In genomic region chr2:231298091-231298490, GRCh38 we compare ENCODE assay signal across 14 cellular contexts.
DNase-seq lines count a peak whose midpoint lies in the region; ATAC-seq and TF ChIP-seq lines count a peak whose summit lies in the region.
"Had no signal": no experiment of that assay in that cellular context is flagged by ENCODE, and none has a peak within 500 bp of the region (broad histone marks: within the 10 kb centered on the region; RNA-seq: fewer than 3 reads in every experiment).

No MANE protein-coding gene starts in this region.

- H3K27ac ChIP-seq in GM23338 (ENCODE audit: low read depth), result peak overlapping the region; percentile 64; the same call in 1 of the 2 replicates
- H3K27ac ChIP-seq: A549; BLaER1 treated with 17β-estradiol and CSF1 and Interleukin-3, amounts not matched to agents 10 nM and 100 nM had no signal

- H3K27ac Mint-ChIP-seq in GM23338 (peak overlapping the region; percentile 55; the same call in 1 of the 2 replicates), WTC11 (peak overlapping the region; percentile 64; the same call in 1 of the 2 replicates), mesothelial cell of epicardium (peak overlapping the region; percentile 30)
- H3K27ac Mint-ChIP-seq: H9 had no signal

- H3K4me1 Mint-ChIP-seq in GM23338 (peaks cover 21% of the 10 kb centered on the region), WTC11 (peaks cover 28% of the 10 kb centered on the region), mesothelial cell of epicardium (no peaks in the 10 kb centered on the region)

- H3K27me3 Mint-ChIP-seq in GM23338 (ENCODE audit: insufficient read depth, low read depth, poor library complexity) (peaks cover 2% of the 10 kb centered on the region), WTC11 (ENCODE audit: low read depth) (no peaks in the 10 kb centered on the region), mesothelial cell of epicardium (ENCODE audit: low read depth) (no peaks in the 10 kb centered on the region)

- H3F3A ChIP-seq in GM23338 (replicated peaks; ENCODE audit: low read depth), result 0 out of 2 replicates have a peak, but pooled peaks cover 14% of the 10 kb centered on the region

- TF ChIP-seq CTCF in GM23338 (conservative IDR thresholded peaks at IDR 0.05; ENCODE audit: low read depth in 2 of 2) (no peak), WTC11 (IDR thresholded peaks at IDR 0.05) (no peak), mesothelial cell of epicardium (IDR thresholded peaks at IDR 0.05; ENCODE audit: unreplicated experiment) (no peak)

- no peak overlapping the region for H3K4me2 ChIP-seq in GM23338
- H3K4me2 ChIP-seq: A549 had no signal

- ATAC-seq in GM23338 (no peak), WTC11 (no peak), HG02798 (IDR thresholded peaks at IDR 0.05; ENCODE audit: poor library complexity, unreplicated experiment) (no peak), GM18873 (IDR thresholded peaks at IDR 0.05; ENCODE audit: low FRiP score, unreplicated experiment) (no peak)
- ATAC-seq: A549, K562 had no signal

- no peaks in the 10 kb centered on the region for H3K27me3 ChIP-seq in GM23338 (ENCODE audit: insufficient read depth)
- H3K27me3 ChIP-seq: BLaER1 treated with 17β-estradiol and CSF1 and Interleukin-3, amounts not matched to agents 10 nM and 100 nM had no signal

- H3K9me3 Mint-ChIP-seq in GM23338 (no peaks in the 10 kb centered on the region), WTC11 (no peaks in the 10 kb centered on the region), mesothelial cell of epicardium (no peaks in the 10 kb centered on the region)
- H3K9me3 Mint-ChIP-seq: CD4-positive, CD25-positive, alpha-beta regulatory T cell; H9 had no signal

- POLR2A ChIA-PET in WTC11 (lab: Charles Lee), result no interaction called here

- no peaks in the 10 kb centered on the region; the same call in 1 of the 2 replicates for H3K4me1 ChIP-seq in GM23338 (ENCODE audit: insufficient read depth)

- H3K4me3 ChIP-seq in GM23338, result no peak overlapping the region
- H3K4me3 ChIP-seq: A549; BLaER1 treated with 17β-estradiol and CSF1 and Interleukin-3, amounts not matched to agents 10 nM and 100 nM; K562 had no signal

- no peaks in the 10 kb centered on the region for H3K9me2 ChIP-seq in GM23338 (ENCODE audit: insufficient read depth)

- DNase-seq in GM23338 (ENCODE audit: low spot score) (no peak), WTC11 (ENCODE audit: low spot score) (no peak), mesothelial cell of epicardium (ENCODE audit: low spot score in 2 of 2, unreplicated experiment in 2 of 2) (no peak), NCI-H2196 treated with DMSO at 0.1 percent for 48 hours (lab: John Stamatoyannopoulos, UW; ENCODE audit: unreplicated experiment) (no peak)
- DNase-seq in activated CD4-positive, alpha-beta T cell treated with anti-CD3 and anti-CD28 coated beads, Interleukin-2, amount 50 U/mL, for 4 hours, result no peak
- DNase-seq: CD4-positive, CD25-positive, alpha-beta regulatory T cell; DMS53; GOT3; H9 had no signal

- H2AFZ ChIP-seq in GM23338, result no peak overlapping the region

- H4K20me1 ChIP-seq in GM23338 (replicated peaks; ENCODE audit: insufficient read depth), result no peaks in the 10 kb centered on the region
- H4K20me1 ChIP-seq: BLaER1 treated with 17β-estradiol and CSF1 and Interleukin-3, amounts not matched to agents 10 nM and 100 nM had no signal

- H3K36me3 ChIP-seq in GM23338 (ENCODE audit: insufficient read depth), result no peaks in the 10 kb centered on the region
- H3K36me3 ChIP-seq: BLaER1 treated with 17β-estradiol and CSF1 and Interleukin-3, amounts not matched to agents 10 nM and 100 nM had no signal

- H3K79me2 ChIP-seq in GM23338 (replicated peaks; ENCODE audit: insufficient read depth), result no peaks in the 10 kb centered on the region

- CTCF ChIA-PET in WTC11 (lab: Charles Lee), result interaction anchor here (0.9 to 3.3 kb wide), 11 partner anchors 8 to 123 kb away, joined by 3 to 31 read pairs (median 9); no protein-coding TSS in a partner anchor

- H3K36me3 Mint-ChIP-seq in GM23338 (ENCODE audit: low read depth) (peaks cover 7% of the 10 kb centered on the region), WTC11 (0 out of 2 replicates have a peak, but pooled peaks cover 3% of the 10 kb centered on the region), mesothelial cell of epicardium (peaks cover 15% of the 10 kb centered on the region)
- H3K36me3 Mint-ChIP-seq: CD4-positive, CD25-positive, alpha-beta regulatory T cell had no signal

- H3K4me3 Mint-ChIP-seq in GM23338, result no peak overlapping the region
- no peak overlapping the region for H3K4me3 Mint-ChIP-seq in WTC11
- no peak overlapping the region for H3K4me3 Mint-ChIP-seq in mesothelial cell of epicardium
- H3K4me3 Mint-ChIP-seq: CD4-positive, CD25-positive, alpha-beta regulatory T cell; H9 had no signal

TF ChIP-seq in GM23338, 12 proteins besides CTCF, POLR2A, EP300 and RAD21 (continues in another document):
- TF ChIP-seq, protein P1, sequence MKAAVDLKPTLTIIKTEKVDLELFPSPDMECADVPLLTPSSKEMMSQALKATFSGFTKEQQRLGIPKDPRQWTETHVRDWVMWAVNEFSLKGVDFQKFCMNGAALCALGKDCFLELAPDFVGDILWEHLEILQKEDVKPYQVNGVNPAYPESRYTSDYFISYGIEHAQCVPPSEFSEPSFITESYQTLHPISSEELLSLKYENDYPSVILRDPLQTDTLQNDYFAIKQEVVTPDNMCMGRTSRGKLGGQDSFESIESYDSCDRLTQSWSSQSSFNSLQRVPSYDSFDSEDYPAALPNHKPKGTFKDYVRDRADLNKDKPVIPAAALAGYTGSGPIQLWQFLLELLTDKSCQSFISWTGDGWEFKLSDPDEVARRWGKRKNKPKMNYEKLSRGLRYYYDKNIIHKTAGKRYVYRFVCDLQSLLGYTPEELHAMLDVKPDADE (IDR thresholded peaks at IDR 0.05), result no peak
- TF ChIP-seq NANOG (IDR thresholded peaks at IDR 0.05; ENCODE audit: borderline replicate concordance), result no peak
- TF ChIP-seq, protein P2, sequence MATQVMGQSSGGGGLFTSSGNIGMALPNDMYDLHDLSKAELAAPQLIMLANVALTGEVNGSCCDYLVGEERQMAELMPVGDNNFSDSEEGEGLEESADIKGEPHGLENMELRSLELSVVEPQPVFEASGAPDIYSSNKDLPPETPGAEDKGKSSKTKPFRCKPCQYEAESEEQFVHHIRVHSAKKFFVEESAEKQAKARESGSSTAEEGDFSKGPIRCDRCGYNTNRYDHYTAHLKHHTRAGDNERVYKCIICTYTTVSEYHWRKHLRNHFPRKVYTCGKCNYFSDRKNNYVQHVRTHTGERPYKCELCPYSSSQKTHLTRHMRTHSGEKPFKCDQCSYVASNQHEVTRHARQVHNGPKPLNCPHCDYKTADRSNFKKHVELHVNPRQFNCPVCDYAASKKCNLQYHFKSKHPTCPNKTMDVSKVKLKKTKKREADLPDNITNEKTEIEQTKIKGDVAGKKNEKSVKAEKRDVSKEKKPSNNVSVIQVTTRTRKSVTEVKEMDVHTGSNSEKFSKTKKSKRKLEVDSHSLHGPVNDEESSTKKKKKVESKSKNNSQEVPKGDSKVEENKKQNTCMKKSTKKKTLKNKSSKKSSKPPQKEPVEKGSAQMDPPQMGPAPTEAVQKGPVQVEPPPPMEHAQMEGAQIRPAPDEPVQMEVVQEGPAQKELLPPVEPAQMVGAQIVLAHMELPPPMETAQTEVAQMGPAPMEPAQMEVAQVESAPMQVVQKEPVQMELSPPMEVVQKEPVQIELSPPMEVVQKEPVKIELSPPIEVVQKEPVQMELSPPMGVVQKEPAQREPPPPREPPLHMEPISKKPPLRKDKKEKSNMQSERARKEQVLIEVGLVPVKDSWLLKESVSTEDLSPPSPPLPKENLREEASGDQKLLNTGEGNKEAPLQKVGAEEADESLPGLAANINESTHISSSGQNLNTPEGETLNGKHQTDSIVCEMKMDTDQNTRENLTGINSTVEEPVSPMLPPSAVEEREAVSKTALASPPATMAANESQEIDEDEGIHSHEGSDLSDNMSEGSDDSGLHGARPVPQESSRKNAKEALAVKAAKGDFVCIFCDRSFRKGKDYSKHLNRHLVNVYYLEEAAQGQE (IDR thresholded peaks at IDR 0.05; ENCODE audit: unreplicated experiment), result no peak

TF ChIP-seq in WTC11, 78 proteins besides CTCF, POLR2A, EP300 and RAD21 (continues in another document):
- TF ChIP-seq, protein P3, sequence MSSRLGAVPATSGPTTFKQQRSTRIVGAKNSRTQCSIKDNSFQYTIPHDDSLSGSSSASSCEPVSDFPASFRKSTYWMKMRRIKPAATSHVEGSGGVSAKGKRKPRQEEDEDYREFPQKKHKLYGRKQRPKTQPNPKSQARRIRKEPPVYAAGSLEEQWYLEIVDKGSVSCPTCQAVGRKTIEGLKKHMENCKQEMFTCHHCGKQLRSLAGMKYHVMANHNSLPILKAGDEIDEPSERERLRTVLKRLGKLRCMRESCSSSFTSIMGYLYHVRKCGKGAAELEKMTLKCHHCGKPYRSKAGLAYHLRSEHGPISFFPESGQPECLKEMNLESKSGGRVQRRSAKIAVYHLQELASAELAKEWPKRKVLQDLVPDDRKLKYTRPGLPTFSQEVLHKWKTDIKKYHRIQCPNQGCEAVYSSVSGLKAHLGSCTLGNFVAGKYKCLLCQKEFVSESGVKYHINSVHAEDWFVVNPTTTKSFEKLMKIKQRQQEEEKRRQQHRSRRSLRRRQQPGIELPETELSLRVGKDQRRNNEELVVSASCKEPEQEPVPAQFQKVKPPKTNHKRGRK (CRISPR knock-in tag; IDR thresholded peaks at IDR 0.05; ENCODE audit: borderline replicate concordance), result no peak
- TF ChIP-seq SP1 (CRISPR knock-in tag; conservative IDR thresholded peaks at IDR 0.05) (no peak), ZNF138 (CRISPR knock-in tag; conservative IDR thresholded peaks at IDR 0.05) (no peak)
